ENCODE assay signal across 8 cellular contexts in the genomic region with DNA sequence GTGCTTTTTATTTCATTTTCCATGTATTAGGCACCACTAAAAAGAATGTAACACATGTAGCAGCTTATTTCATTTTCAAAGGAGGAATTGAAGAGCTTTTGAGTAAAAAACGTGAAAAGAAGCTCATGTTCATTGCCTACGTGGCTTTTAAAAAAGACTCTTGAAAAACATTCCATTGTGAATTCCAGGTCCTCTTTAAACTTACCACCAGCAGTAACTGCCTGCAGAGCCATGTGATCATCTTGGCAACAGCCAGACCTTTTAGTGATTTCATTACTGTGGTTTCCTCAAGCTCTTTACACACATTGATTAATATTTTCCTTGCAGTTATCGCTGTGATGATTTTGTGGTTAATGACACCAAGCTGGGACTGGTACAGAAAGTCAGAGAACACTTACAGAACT. TPM values are rescaled to one million over a fixed set of nuclear protein-coding genes. Genes with fewer than 3 reads are reported as not detected.
DNase-seq lines count a peak whose midpoint lies in the region; TF ChIP-seq lines count a peak whose summit lies in the region.

No MANE protein-coding gene starts in this region.

- no peaks in the 10 kb centered on the region for H3K79me2 ChIP-seq in MM.1S (ENCODE audit: low read length)
- H3K79me2 ChIP-seq in PC-9 (ENCODE audit: low read depth) = no peaks in the 10 kb centered on the region; the same call in 1 of the 2 replicates

- H3K36me3 ChIP-seq in tibial artery (peaks cover 11 to 17% (median 15%) of the 10 kb centered on the region in 3 donors), MM.1S (replicated peaks; ENCODE audit: insufficient read depth, low read length) (no peaks in the 10 kb centered on the region; the same call in 1 of the 2 replicates), PC-9 (ENCODE audit: low read depth) (no peaks in the 10 kb centered on the region; the same call in 1 of the 2 replicates)

- H3K4me3 ChIP-seq in AG09309 (ENCODE audit: control insufficient read depth, low read depth, low read length) (no peak overlapping the region), tibial artery (no peak overlapping the region), MM.1S (ENCODE audit: low read length) (no peak overlapping the region), PC-9 (no peak overlapping the region)

- peak overlapping the region; percentile 13 to 55 for H3K27ac ChIP-seq in tibial artery
- no peak overlapping the region for H3K27ac ChIP-seq in MM.1S (ENCODE audit: low read length)
- H3K27ac ChIP-seq in PC-9 = no peak overlapping the region

- H3K4me1 ChIP-seq in tibial artery (peaks cover 0 to 35% (median 11%) of the 10 kb centered on the region in 4 donors), MM.1S (ENCODE audit: low read length) (no peaks in the 10 kb centered on the region), PC-9 (replicated peaks; ENCODE audit: insufficient read depth) (no peaks in the 10 kb centered on the region)

- H3K27me3 ChIP-seq in tibial artery (no peaks in the 10 kb centered on the region), MM.1S (replicated peaks; ENCODE audit: insufficient read depth, low read length) (no peaks in the 10 kb centered on the region), PC-9 (ENCODE audit: insufficient read depth, low read depth) (no peaks in the 10 kb centered on the region)

- CTCF ChIA-PET in PC-9 (lab: Charles Lee) = no interaction called here

- POLR2A ChIA-PET in PC-9 (lab: Charles Lee; ENCODE audit: unreplicated experiment) = interaction anchor here (0.6 kb wide), 1 partner anchor 21 kb away, joined by 3 read pairs; no protein-coding TSS in a partner anchor

- no peak overlapping the region for H3K9ac ChIP-seq in MM.1S (ENCODE audit: low read length)

- no peaks in the 10 kb centered on the region for H3F3A ChIP-seq in MM.1S (ENCODE audit: insufficient read depth, low read length)
- 0 out of 2 replicates have a peak, but pooled peaks cover 4% of the 10 kb centered on the region for H3F3A ChIP-seq in PC-9 (ENCODE audit: insufficient read depth, low read depth)

- H4K20me1 ChIP-seq in MM.1S (ENCODE audit: insufficient read depth, low read length) = no peaks in the 10 kb centered on the region
- H4K20me1 ChIP-seq in PC-9 (ENCODE audit: insufficient read depth) = no peaks in the 10 kb centered on the region

- BruUV-seq in PC-9 (replicated peaks; lab: Mats Ljungman, UMichigan) = no TSS peak

- H3K9me2 ChIP-seq in MM.1S (replicated peaks; ENCODE audit: insufficient read depth, low read length) (no peaks in the 10 kb centered on the region), PC-9 (ENCODE audit: insufficient read depth) (no peaks in the 10 kb centered on the region)

- DNase-seq in AG09309 (ENCODE audit: low read depth) (peak; percentile 92), HT1080 (ENCODE audit: low read depth) (peak; percentile 76), brain pericyte (ENCODE audit: low read depth, low spot score) (peak; percentile 47), kidney tubule cell (ENCODE audit: low spot score) (peak; percentile 96), tibial artery (peak in 1 of 2 donors; percentile 41), NCI-H748 (lab: John Stamatoyannopoulos, UW; ENCODE audit: unreplicated experiment) (no peak), MM.1S (no peak), PC-9 (no peak)

- H3K4me2 ChIP-seq in MM.1S (ENCODE audit: low read depth, low read length) (no peak overlapping the region), PC-9 (no peak overlapping the region)

- TF ChIP-seq CTCF in AG09309 (IDR thresholded peaks at IDR 0.05; ENCODE audit: control insufficient read depth, insufficient read depth, low read depth, low read length, missing control alignments) (no peak), tibial artery (IDR thresholded peaks at IDR 0.05) (no peak), MM.1S (IDR thresholded peaks at IDR 0.05; ENCODE audit: low read length) (no peak), PC-9 (conservative IDR thresholded peaks at IDR 0.05) (no peak)

- intact Hi-C loops in tibial artery (cut with DNase I; ENCODE audit: low total_unique reads) (no loop called here), PC-9 (cut with micrococcal nuclease; ENCODE audit: unreplicated experiment) (no loop called here)

- H2AFZ ChIP-seq in MM.1S (ENCODE audit: low read length) (no peak overlapping the region), PC-9 (no peak overlapping the region)

- H3K9me3 ChIP-seq in tibial artery (no peaks in the 10 kb centered on the region), MM.1S (replicated peaks; ENCODE audit: insufficient read depth, low read length) (no peaks in the 10 kb centered on the region), PC-9 (ENCODE audit: insufficient read depth, low read depth) (no peaks in the 10 kb centered on the region)

RNA-seq across cellular contexts. Expression of a gene that starts 43.8 kb away (rescaled TPM):
- 0.60 and 1.9 TPM in 2 replicates for total RNA-seq in HT1080 (2014; rRNA removed; shearing (Covaris generic))
- 0.63 and 1.6 TPM in 2 replicates for polyA plus RNA-seq in HT1080 (2015; cell fraction: cytosol; rRNA removed)
- polyA plus RNA-seq in HT1080 (2015; cell fraction: nucleus; rRNA removed) = 0.24 and 0.45 TPM in 2 replicates
- total RNA-seq in PC-9 (2021) = 0.17 and 0.88 TPM in 2 replicates

RNA-seq across cellular contexts. Expression of a gene that starts 49.0 kb away (rescaled TPM):
- 31.1 and 38.0 TPM in 2 replicates for total RNA-seq in HT1080 (2014; rRNA removed; shearing (Covaris generic))
- polyA plus RNA-seq in HT1080 (2015; cell fraction: cytosol; rRNA removed) = 33.9 and 50.6 TPM in 2 replicates
- 60.2 and 69.7 TPM in 2 replicates for polyA plus RNA-seq in HT1080 (2015; cell fraction: nucleus; rRNA removed)
- total RNA-seq in PC-9 (2021) = 57.5 and 59.7 TPM in 2 replicates

Comparison
In these comparisons a context has a peak if more than half of its experiments do, and no peak if none do; other contexts are left out.
1. DNase-seq: peak in AG09309 (single experiment), HT1080 (single experiment), brain pericyte (single experiment) and kidney tubule cell (single experiment); none in NCI-H748 (single experiment), MM.1S (single experiment) and PC-9 (0 of 2).
2. H3K27ac ChIP-seq: peak in tibial artery (2 of 2); none in MM.1S (single experiment) and PC-9 (single experiment).